30 cellular contexts compared by ENCODE assay signal in the genomic region with DNA sequence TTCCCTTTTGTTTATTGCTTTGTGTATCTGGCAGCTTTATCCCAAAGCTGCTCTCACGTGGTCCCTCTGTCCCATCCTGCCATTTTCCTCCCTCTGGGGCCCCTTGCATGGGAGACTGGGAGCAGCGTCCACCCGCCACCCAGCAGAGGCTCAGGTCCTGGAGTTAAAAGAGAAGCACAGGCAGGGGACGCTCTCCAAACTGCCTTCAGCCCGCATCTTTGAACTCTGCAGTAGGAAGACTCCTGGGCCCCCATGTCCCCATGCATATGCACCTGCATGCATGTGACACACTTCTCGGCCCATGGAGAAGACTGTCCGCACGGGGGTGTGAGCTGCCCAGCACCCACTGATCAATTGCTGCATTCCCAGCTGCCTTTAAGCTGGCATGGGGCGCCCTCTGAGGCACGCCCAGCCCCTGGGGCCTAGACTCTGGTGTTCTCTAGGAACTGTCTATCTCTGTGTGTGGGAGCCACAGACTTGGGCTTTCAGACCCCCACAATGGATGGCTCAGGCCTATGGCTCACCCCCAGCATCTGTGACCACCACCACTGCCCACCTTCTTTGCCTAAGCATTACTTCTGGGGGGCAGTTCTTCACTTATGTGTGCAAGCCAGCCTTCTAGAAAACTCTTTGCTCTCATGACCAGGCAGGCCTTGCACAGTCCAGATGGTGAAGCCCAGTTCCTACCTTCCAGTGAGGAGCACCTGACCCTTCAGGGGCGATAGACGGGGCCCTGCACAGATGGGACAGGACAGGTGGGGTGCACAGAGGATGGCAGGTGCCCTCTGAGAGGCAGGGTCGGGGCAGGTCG.
DNase-seq lines count a peak whose midpoint lies in the region; ATAC-seq, FAIRE-seq and TF ChIP-seq lines count a peak whose summit lies in the region.
"Had no signal": no experiment of that assay in that cellular context is flagged by ENCODE, and none has a peak within 500 bp of the region (broad histone marks: within the 10 kb centered on the region; RNA-seq: fewer than 3 reads in every experiment).

No MANE protein-coding gene starts in this region.

- ATAC-seq in heart right ventricle (no peak), HG02870 (IDR thresholded peaks at IDR 0.05; ENCODE audit: unreplicated experiment) (no peak)
- ATAC-seq in stimulated activated effector memory CD8-positive, alpha-beta T cell treated with anti-CD3 and anti-CD28 coated beads, Interleukin-12 subunit alpha, Interleukin-12 subunit beta, amount 100 ng/mL, for 72 hours: no peak
- ATAC-seq: PC-3 had no signal

- intact Hi-C loops in heart right ventricle (cut with DNase I): no loop called here
- intact Hi-C loops in kidney (cut with DNase I): no loop called here

- no peaks in the 10 kb centered on the region for H3K9me3 Mint-ChIP-seq in progenitor cell of endocrine pancreas (ENCODE audit: low read depth)
- H3K9me3 Mint-ChIP-seq in stimulated activated effector memory CD8-positive, alpha-beta T cell treated with anti-CD3 and anti-CD28 coated beads, Interleukin-12 subunit alpha, Interleukin-12 subunit beta, amount 100 ng/mL, for 72 hours: no peaks in the 10 kb centered on the region
- H3K9me3 Mint-ChIP-seq: CD4-positive, alpha-beta T cell had no signal

- H3K4me3 ChIP-seq in right atrium auricular region (no peak overlapping the region), heart right ventricle (no peak overlapping the region), kidney (ENCODE audit: low read length in 2 of 2) (no peak overlapping the region)
- H3K4me3 ChIP-seq: BLaER1 treated with 17β-estradiol and CSF1 and Interleukin-3, amounts not matched to agents 10 nM and 100 nM; MG63 had no signal

- no peak overlapping the region for H3K27ac Mint-ChIP-seq in progenitor cell of endocrine pancreas
- no peak overlapping the region for H3K27ac Mint-ChIP-seq in stimulated activated effector memory CD8-positive, alpha-beta T cell treated with anti-CD3 and anti-CD28 coated beads, Interleukin-12 subunit alpha, Interleukin-12 subunit beta, amount 100 ng/mL, for 72 hours
- H3K27ac Mint-ChIP-seq: CD4-positive, alpha-beta T cell had no signal

- DNase-seq in right atrium auricular region (ENCODE audit: low spot score) (peak; percentile 23), heart right ventricle (no peak), kidney (peak; percentile 29), progenitor cell of endocrine pancreas (ENCODE audit: low spot score, unreplicated experiment) (peak; percentile 6), GM03348 (ENCODE audit: low spot score) (no peak)
- no peak for DNase-seq in stimulated activated CD4-positive, alpha-beta T cell treated with anti-CD3 and anti-CD28 coated beads, Interleukin-12 subunit alpha, Interleukin-12 subunit beta, amount 100 ng/mL, for 4 hours
- DNase-seq in stimulated activated effector memory CD8-positive, alpha-beta T cell treated with anti-CD3 and anti-CD28 coated beads, Interleukin-12 subunit alpha, Interleukin-12 subunit beta, amount 100 ng/mL, for 72 hours (ENCODE audit: low spot score in 2 of 2): no peak
- DNase-seq: AML-193; DMS79; EL; GDM1; HCEC 1CT; KBM-7; MG63; NCI-H1105 treated with DMSO at 0.1 percent for 48 hours; NCI-H146; NCI-H1930; NCI-H2107; NCI-H446; NCI-H524 treated with DMSO at 0.1 percent for 48 hours; NCI-H82; NK-92 treated with Interleukin-12 subunit alpha and Interleukin-12 subunit beta, amount 100 ng/mL, for 24 hours; PC-3; SHP77 had no signal

- peaks cover 29% of the 10 kb centered on the region for H3K27me3 Mint-ChIP-seq in progenitor cell of endocrine pancreas

- H3K4me1 ChIP-seq in right atrium auricular region (no peaks in the 10 kb centered on the region), heart right ventricle (no peaks in the 10 kb centered on the region), kidney (ENCODE audit: control insufficient read depth in 1 of 2, insufficient read depth in 1 of 2, low read depth in 1 of 2, low read length in 2 of 2) (no peaks in the 10 kb centered on the region)

- H3K27ac ChIP-seq in right atrium auricular region (no peak overlapping the region), heart right ventricle (no peak overlapping the region), kidney (ENCODE audit: low read depth in 2 of 2, low read length in 2 of 2) (no peak overlapping the region)
- H3K27ac ChIP-seq: BLaER1 treated with 17β-estradiol and CSF1 and Interleukin-3, amounts not matched to agents 10 nM and 100 nM had no signal

- no peaks in the 10 kb centered on the region for H3K9me3 ChIP-seq in right atrium auricular region
- H3K9me3 ChIP-seq in heart right ventricle: no peaks in the 10 kb centered on the region
- no peaks in the 10 kb centered on the region for H3K9me3 ChIP-seq in kidney (ENCODE audit: control insufficient read depth in 1 of 2, low read length in 2 of 2)
- H3K9me3 ChIP-seq: BLaER1 treated with 17β-estradiol and CSF1 and Interleukin-3, amounts not matched to agents 10 nM and 100 nM; MG63 had no signal

- no peak for FAIRE-seq in kidney (lab: Jason Lieb, UNC)
- FAIRE-seq: A204.1, GM12891, H1 had no signal

- no peak overlapping the region for H3K4me3 Mint-ChIP-seq in progenitor cell of endocrine pancreas (ENCODE audit: low read depth)
- no peak overlapping the region for H3K4me3 Mint-ChIP-seq in stimulated activated effector memory CD8-positive, alpha-beta T cell treated with anti-CD3 and anti-CD28 coated beads, Interleukin-12 subunit alpha, Interleukin-12 subunit beta, amount 100 ng/mL, for 72 hours
- H3K4me3 Mint-ChIP-seq: CD4-positive, alpha-beta T cell had no signal

- peaks cover 11% of the 10 kb centered on the region for H3K4me1 Mint-ChIP-seq in progenitor cell of endocrine pancreas (ENCODE audit: low read depth)
- H3K4me1 Mint-ChIP-seq in stimulated activated effector memory CD8-positive, alpha-beta T cell treated with anti-CD3 and anti-CD28 coated beads, Interleukin-12 subunit alpha, Interleukin-12 subunit beta, amount 100 ng/mL, for 72 hours: no peaks in the 10 kb centered on the region

- no peaks in the 10 kb centered on the region for H3K36me3 Mint-ChIP-seq in progenitor cell of endocrine pancreas (ENCODE audit: insufficient read depth)
- no peaks in the 10 kb centered on the region for H3K36me3 Mint-ChIP-seq in stimulated activated effector memory CD8-positive, alpha-beta T cell treated with anti-CD3 and anti-CD28 coated beads, Interleukin-12 subunit alpha, Interleukin-12 subunit beta, amount 100 ng/mL, for 72 hours

- 81 to 86% methylated on average over 14 of the region's 14 CpGs for WGBS in heart right ventricle, 2 donors

- no peak overlapping the region for H3K9ac ChIP-seq in kidney (ENCODE audit: low read length in 2 of 2)
- H3K9ac ChIP-seq: BLaER1 treated with 17β-estradiol and CSF1 and Interleukin-3, amounts not matched to agents 10 nM and 100 nM had no signal

- H3K27me3 ChIP-seq in right atrium auricular region (peaks cover 0 to under 1% of the 10 kb centered on the region in 2 donors), heart right ventricle (peaks cover 0 to 57% (median 31%) of the 10 kb centered on the region in 7 donors)
- H3K27me3 ChIP-seq: MG63 had no signal

- H3K36me3 ChIP-seq in right atrium auricular region (no peaks in the 10 kb centered on the region), heart right ventricle (no peaks in the 10 kb centered on the region), kidney (ENCODE audit: control insufficient read depth in 1 of 2, insufficient read depth in 2 of 2, low read length in 2 of 2) (no peaks in the 10 kb centered on the region)
- H3K36me3 ChIP-seq: BLaER1 treated with 17β-estradiol and CSF1 and Interleukin-3, amounts not matched to agents 10 nM and 100 nM; MG63 had no signal

- no peak for TF ChIP-seq CTCF in right atrium auricular region (IDR thresholded peaks at IDR 0.05)
- no peak for TF ChIP-seq CTCF in heart right ventricle (IDR thresholded peaks at IDR 0.05)
- TF ChIP-seq CTCF in kidney (IDR thresholded peaks at IDR 0.05; ENCODE audit: borderline replicate concordance, extremely low read depth, insufficient read depth): no peak
- no peak for TF ChIP-seq CTCF in progenitor cell of endocrine pancreas (IDR thresholded peaks at IDR 0.05; ENCODE audit: unreplicated experiment)

Comparison
In these comparisons a context has a peak if more than half of its experiments do, and no peak if none do; other contexts are left out.
1. DNase-seq: peak in right atrium auricular region (single experiment), kidney (single experiment) and progenitor cell of endocrine pancreas (single experiment); none in heart right ventricle (0 of 2), stimulated activated CD4-positive, alpha-beta T cell treated with anti-CD3 and anti-CD28 coated beads, Interleukin-12 subunit alpha, Interleukin-12 subunit beta, amount 100 ng/mL, for 4 hours (single experiment), GM03348 (single experiment) and stimulated activated effector memory CD8-positive, alpha-beta T cell treated with anti-CD3 and anti-CD28 coated beads, Interleukin-12 subunit alpha, Interleukin-12 subunit beta, amount 100 ng/mL, for 72 hours (0 of 2).